In genomic region chr5:64163135-64163534, GRCh38 we compare ENCODE assay signal across 1 cellular context.
TF ChIP-seq lines count a peak whose summit lies in the region.

No MANE protein-coding gene starts in this region.

TF ChIP-seq in GM12878, 131 proteins besides CTCF, POLR2A, EP300 and RAD21 (continued from another document):
- no peak for TF ChIP-seq PAX5 (IDR thresholded peaks at IDR 0.05; ENCODE audit: borderline replicate concordance, low read depth, low read length)
- TF ChIP-seq RBBP5 (conservative IDR thresholded peaks at IDR 0.05), result no peak
TF ChIP-seq in GM12878: peak in this region for 0.
